Comparison of ENCODE assay signal across 1 cellular context in genomic region chr20:57389695-57390603, GRCh38.
TF ChIP-seq lines count a peak whose summit lies in the region.

No MANE protein-coding gene starts in this region.

TF ChIP-seq in HCT116, 20 proteins besides CTCF, POLR2A, EP300 and RAD21 (continued from another document):
- TF ChIP-seq ZBTB33 (IDR thresholded peaks at IDR 0.05; ENCODE audit: extremely low read depth, insufficient replicate concordance, low read length), result no peak
- no peak for TF ChIP-seq CBX3 (IDR thresholded peaks at IDR 0.05; ENCODE audit: low read depth)
- TF ChIP-seq JUND (IDR thresholded peaks at IDR 0.05), result no peak
- no peak for TF ChIP-seq EGR1 (IDR thresholded peaks at IDR 0.05; ENCODE audit: low read depth)
- no peak for TF ChIP-seq SIN3A (IDR thresholded peaks at IDR 0.05; ENCODE audit: low read depth)
- TF ChIP-seq CEBPB (IDR thresholded peaks at IDR 0.05; ENCODE audit: low read depth), result no peak
- no peak for TF ChIP-seq SP1 (IDR thresholded peaks at IDR 0.05; ENCODE audit: low read depth)
- TF ChIP-seq ELF1 (IDR thresholded peaks at IDR 0.05; ENCODE audit: borderline replicate concordance, low read depth), result no peak
- no peak for TF ChIP-seq ZFX (IDR thresholded peaks at IDR 0.05)
- TF ChIP-seq REST (IDR thresholded peaks at IDR 0.05; ENCODE audit: low read depth), result no peak
- TF ChIP-seq EZH2phosphoT487 (IDR thresholded peaks at IDR 0.05; ENCODE audit: borderline replicate concordance), result no peak
- no peak for TF ChIP-seq ZNF274 (IDR thresholded peaks at IDR 0.05; ENCODE audit: low read depth, low read length)
- TF ChIP-seq, protein P1, sequence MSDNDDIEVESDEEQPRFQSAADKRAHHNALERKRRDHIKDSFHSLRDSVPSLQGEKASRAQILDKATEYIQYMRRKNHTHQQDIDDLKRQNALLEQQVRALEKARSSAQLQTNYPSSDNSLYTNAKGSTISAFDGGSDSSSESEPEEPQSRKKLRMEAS (IDR thresholded peaks at IDR 0.05), result no peak
- TF ChIP-seq EZH2 (IDR thresholded peaks at IDR 0.05), result no peak
- TF ChIP-seq ATF3 (IDR thresholded peaks at IDR 0.05), result no peak
- no peak for TF ChIP-seq TCF7L2 (IDR thresholded peaks at IDR 0.05; ENCODE audit: borderline replicate concordance, extremely low read depth, insufficient read depth, insufficient read length)
